ENCODE assay signal across 1 cellular context in the genomic region with DNA sequence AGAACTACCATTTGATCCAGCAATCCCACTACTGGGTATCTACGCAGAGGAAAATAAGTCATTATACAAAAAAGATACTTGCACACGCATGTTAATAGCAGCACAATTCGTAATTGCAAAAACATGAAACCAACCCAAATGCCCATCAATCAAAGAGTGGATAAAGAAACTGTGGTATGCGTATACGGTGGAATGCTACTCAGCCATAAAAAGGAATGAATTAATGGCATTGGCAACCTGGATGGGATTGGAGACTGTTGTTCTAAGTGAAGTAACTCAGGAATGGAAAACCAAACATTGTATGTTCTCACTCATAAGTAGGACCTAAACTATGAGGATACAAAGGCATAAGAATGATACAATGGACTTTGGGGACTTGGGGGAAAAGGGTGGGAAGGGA.
TF ChIP-seq lines count a peak whose summit lies in the region.

No MANE protein-coding gene starts in this region.

TF ChIP-seq in HEK293T, 16 proteins besides CTCF, POLR2A, EP300 and RAD21:
- TF ChIP-seq, protein P1, sequence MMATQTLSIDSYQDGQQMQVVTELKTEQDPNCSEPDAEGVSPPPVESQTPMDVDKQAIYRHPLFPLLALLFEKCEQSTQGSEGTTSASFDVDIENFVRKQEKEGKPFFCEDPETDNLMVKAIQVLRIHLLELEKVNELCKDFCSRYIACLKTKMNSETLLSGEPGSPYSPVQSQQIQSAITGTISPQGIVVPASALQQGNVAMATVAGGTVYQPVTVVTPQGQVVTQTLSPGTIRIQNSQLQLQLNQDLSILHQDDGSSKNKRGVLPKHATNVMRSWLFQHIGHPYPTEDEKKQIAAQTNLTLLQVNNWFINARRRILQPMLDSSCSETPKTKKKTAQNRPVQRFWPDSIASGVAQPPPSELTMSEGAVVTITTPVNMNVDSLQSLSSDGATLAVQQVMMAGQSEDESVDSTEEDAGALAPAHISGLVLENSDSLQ (IDR thresholded peaks at IDR 0.05): 0 out of 2 replicates have a peak, but pooled peaks have one; percentile 42
